Comparison of ENCODE assay signal across 42 cellular contexts in the genomic region with DNA sequence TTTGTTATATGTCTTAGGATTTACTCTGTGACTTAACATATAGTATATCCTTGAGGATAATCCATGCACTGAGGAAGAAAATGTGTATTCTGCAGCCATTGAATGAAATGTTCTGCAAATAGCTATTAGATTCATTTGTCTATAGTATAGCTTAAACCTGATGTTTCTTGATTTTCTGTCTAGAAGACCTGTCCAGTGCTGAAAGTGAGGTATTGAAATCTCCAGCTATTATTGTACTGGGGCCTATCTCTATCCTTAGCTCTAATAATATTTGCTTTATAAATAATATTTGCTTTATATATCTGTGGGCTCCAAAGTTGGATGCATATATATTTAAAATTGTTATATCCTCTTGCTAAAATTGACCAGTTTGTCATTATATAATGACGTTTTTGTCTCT. TPM values are rescaled to one million over a fixed set of nuclear protein-coding genes. Genes with fewer than 3 reads are reported as not detected.
"Had no signal": no experiment of that assay in that cellular context is flagged by ENCODE, and none has a peak within 500 bp of the region (broad histone marks: within the 10 kb centered on the region; RNA-seq: fewer than 3 reads in every experiment).

No MANE protein-coding gene starts in this region.

- H3K4me3 Mint-ChIP-seq: activated naive CD4-positive, alpha-beta T cell treated with anti-CD3 and anti-CD28 coated beads for 36 hours; activated naive CD4-positive, alpha-beta T cell treated with anti-CD3 and anti-CD28 coated beads, Interleukin-2, amount 10 ng/mL, durations not matched to agents 7 days and 5 days; activated naive CD4-positive, alpha-beta T cell treated with anti-CD3 and anti-CD28 coated beads, Interleukin-2, amount 50 U/mL, for 24 hours; activated naive CD8-positive, alpha-beta T cell; activated naive CD8-positive, alpha-beta T cell treated with anti-CD3 and anti-CD28 coated beads for 36 hours; activated naive CD8-positive, alpha-beta T cell treated with anti-CD3 and anti-CD28 coated beads, Interleukin-2, amount 10 ng/mL, durations not matched to agents 7 days and 5 days; activated naive CD8-positive, alpha-beta T cell treated with anti-CD3 and anti-CD28 coated beads, Interleukin-2, amount 50 U/mL, for 24 hours; activated T-cell treated with anti-CD3 and anti-CD28 coated beads, Interleukin-2, amount 50 U/mL, for 24 hours; activated T-cell treated with anti-CD3 and anti-CD28 coated beads, Interleukin-2, amount 50 U/mL, for 4 hours; activated T-cell treated with anti-CD3 and anti-CD28 coated beads, Interleukin-2, amount 50 U/mL, for 72 hours; activated T-helper 1 cell treated with anti-CD3 and anti-CD28 coated beads, Interleukin-12 subunit alpha, Interleukin-12 subunit beta, Interleukin-2, Interleukin-4 antibody, amounts not matched to agents 30 ng/mL and 10 ng/mL and 1 ng/mL, durations not matched to agents 14 hours and 24 hours and 36 hours; activated T-helper 17 cell treated with anti-CD3 and anti-CD28 coated beads, Interleukin-2, amount 50 U/mL, for 72 hours; brain; central memory CD8-positive, alpha-beta T cell had no signal

- ATAC-seq: activated naive CD4-positive, alpha-beta T cell treated with anti-CD3 and anti-CD28 coated beads, Interleukin-2, amount 50 U/mL, for 72 hours; activated naive CD8-positive, alpha-beta T cell treated with anti-CD3 and anti-CD28 coated beads, Interleukin-2, amount 50 U/mL, for 24 hours; activated T-cell treated with anti-CD3 and anti-CD28 coated beads, Interleukin-2, amount 50 U/mL, for 4 hours; activated T-cell treated with anti-CD3 and anti-CD28 coated beads, Interleukin-2, amount 50 U/mL, for 72 hours; activated T-helper 17 cell treated with anti-CD3 and anti-CD28 coated beads, Interleukin-2, amount 50 U/mL, for 72 hours; body of pancreas had no signal

- H3K9me3 Mint-ChIP-seq: activated naive CD4-positive, alpha-beta T cell treated with anti-CD3 and anti-CD28 coated beads for 36 hours; activated naive CD4-positive, alpha-beta T cell treated with anti-CD3 and anti-CD28 coated beads, Interleukin-2, amount 50 U/mL, for 24 hours; activated naive CD8-positive, alpha-beta T cell treated with anti-CD3 and anti-CD28 coated beads for 36 hours; activated naive CD8-positive, alpha-beta T cell treated with anti-CD3 and anti-CD28 coated beads, Interleukin-2, amount 10 ng/mL, durations not matched to agents 7 days and 5 days; activated T-cell treated with anti-CD3 and anti-CD28 coated beads, Interleukin-2, amount 50 U/mL, for 24 hours; activated T-cell treated with anti-CD3 and anti-CD28 coated beads, Interleukin-2, amount 50 U/mL, for 4 hours; activated T-helper 1 cell treated with anti-CD3 and anti-CD28 coated beads, Interleukin-12 subunit alpha, Interleukin-12 subunit beta, Interleukin-2, Interleukin-4 antibody, amounts not matched to agents 30 ng/mL and 10 ng/mL and 1 ng/mL, durations not matched to agents 14 hours and 24 hours and 36 hours; activated T-helper 17 cell treated with anti-CD3 and anti-CD28 coated beads, Interleukin-2, amount 50 U/mL, for 72 hours; brain had no signal

- FAIRE-seq: bronchial epithelial cell had no signal

- H3K27me3 Mint-ChIP-seq: activated naive CD4-positive, alpha-beta T cell treated with anti-CD3 and anti-CD28 coated beads, Interleukin-2, amount 10 ng/mL, durations not matched to agents 7 days and 5 days; activated naive CD4-positive, alpha-beta T cell treated with anti-CD3 and anti-CD28 coated beads, Interleukin-2, amount 50 U/mL, for 24 hours; activated naive CD8-positive, alpha-beta T cell; activated naive CD8-positive, alpha-beta T cell treated with anti-CD3 and anti-CD28 coated beads for 36 hours; activated naive CD8-positive, alpha-beta T cell treated with anti-CD3 and anti-CD28 coated beads, Interleukin-2, amount 10 ng/mL, durations not matched to agents 7 days and 5 days; activated naive CD8-positive, alpha-beta T cell treated with anti-CD3 and anti-CD28 coated beads, Interleukin-2, amount 50 U/mL, for 24 hours; activated T-helper 17 cell treated with anti-CD3 and anti-CD28 coated beads, Interleukin-2, amount 50 U/mL, for 72 hours; brain; central memory CD8-positive, alpha-beta T cell had no signal

- H3K36me3 ChIP-seq: adrenal gland, ascending aorta, brain microvascular endothelial cell, breast epithelium, cardiac muscle cell had no signal

- H3K36me3 Mint-ChIP-seq: activated naive CD4-positive, alpha-beta T cell treated with anti-CD3 and anti-CD28 coated beads, Interleukin-2, amount 10 ng/mL, durations not matched to agents 7 days and 5 days; activated naive CD4-positive, alpha-beta T cell treated with anti-CD3 and anti-CD28 coated beads, Interleukin-2, amount 50 U/mL, for 24 hours; activated naive CD4-positive, alpha-beta T cell treated with anti-CD3 and anti-CD28 coated beads, Interleukin-2, amount 50 U/mL, for 72 hours; activated naive CD8-positive, alpha-beta T cell; activated naive CD8-positive, alpha-beta T cell treated with anti-CD3 and anti-CD28 coated beads for 36 hours; activated naive CD8-positive, alpha-beta T cell treated with anti-CD3 and anti-CD28 coated beads, Interleukin-2, amount 10 ng/mL, durations not matched to agents 7 days and 5 days; brain had no signal

- H3K27ac Mint-ChIP-seq: activated naive CD4-positive, alpha-beta T cell treated with anti-CD3 and anti-CD28 coated beads for 36 hours; activated naive CD4-positive, alpha-beta T cell treated with anti-CD3 and anti-CD28 coated beads, Interleukin-2, amount 10 ng/mL, durations not matched to agents 7 days and 5 days; activated naive CD4-positive, alpha-beta T cell treated with anti-CD3 and anti-CD28 coated beads, Interleukin-2, amount 50 U/mL, for 24 hours; activated naive CD4-positive, alpha-beta T cell treated with anti-CD3 and anti-CD28 coated beads, Interleukin-2, amount 50 U/mL, for 72 hours; activated naive CD8-positive, alpha-beta T cell; activated naive CD8-positive, alpha-beta T cell treated with anti-CD3 and anti-CD28 coated beads for 36 hours; activated naive CD8-positive, alpha-beta T cell treated with anti-CD3 and anti-CD28 coated beads, Interleukin-2, amount 10 ng/mL, durations not matched to agents 7 days and 5 days; activated naive CD8-positive, alpha-beta T cell treated with anti-CD3 and anti-CD28 coated beads, Interleukin-2, amount 50 U/mL, for 24 hours; activated T-cell treated with anti-CD3 and anti-CD28 coated beads, Interleukin-2, amount 50 U/mL, for 24 hours; activated T-cell treated with anti-CD3 and anti-CD28 coated beads, Interleukin-2, amount 50 U/mL, for 72 hours; activated T-helper 1 cell treated with anti-CD3 and anti-CD28 coated beads, Interleukin-12 subunit alpha, Interleukin-12 subunit beta, Interleukin-2, Interleukin-4 antibody, amounts not matched to agents 30 ng/mL and 10 ng/mL and 1 ng/mL, durations not matched to agents 14 hours and 24 hours and 36 hours; activated T-helper 17 cell treated with anti-CD3 and anti-CD28 coated beads, Interleukin-2, amount 50 U/mL, for 72 hours; activated T-helper 2 cell treated with anti-CD3 and anti-CD28 coated beads, Interferon-gamma antibody, Interleukin-2, Interleukin-4, amounts not matched to agents 10 μg/mL and 5 μg/mL and 100 μg/mL, durations not matched to agents 14 hours and 24 hours and 36 hours; brain had no signal

- DNase-seq: activated effector memory CD4-positive, alpha-beta T cell treated with anti-CD3 and anti-CD28 coated beads, Interleukin-2, amount 50 U/mL, for 16 hours; activated effector memory CD4-positive, alpha-beta T cell treated with Interleukin-2 at 50 U/mL for 16 hours; activated gamma-delta T cell; activated gamma-delta T cell treated with Interleukin-2 at 50 U/mL for 16 hours; activated naive CD4-positive, alpha-beta T cell; activated naive CD4-positive, alpha-beta T cell treated with anti-CD3 and anti-CD28 coated beads for 36 hours; activated naive CD4-positive, alpha-beta T cell treated with anti-CD3 and anti-CD28 coated beads, Interleukin-2, amount 10 ng/mL, durations not matched to agents 7 days and 5 days; activated naive CD4-positive, alpha-beta T cell treated with anti-CD3 and anti-CD28 coated beads, Interleukin-2, amount 50 U/mL, for 16 hours; activated naive CD4-positive, alpha-beta T cell treated with Interleukin-2 at 50 U/mL for 16 hours; activated naive CD8-positive, alpha-beta T cell treated with anti-CD3 and anti-CD28 coated beads for 36 hours; activated naive CD8-positive, alpha-beta T cell treated with anti-CD3 and anti-CD28 coated beads, Interleukin-2, amount 10 ng/mL, durations not matched to agents 7 days and 5 days; activated naive CD8-positive, alpha-beta T cell treated with anti-CD3 and anti-CD28 coated beads, Interleukin-2, amount 50 U/mL, for 24 hours; activated T-cell treated with anti-CD3 and anti-CD28 coated beads, Interleukin-2, amount 50 U/mL, for 1 hour; activated T-cell treated with anti-CD3 and anti-CD28 coated beads, Interleukin-2, amount 50 U/mL, for 24 hours; activated T-cell treated with anti-CD3 and anti-CD28 coated beads, Interleukin-2, amount 50 U/mL, for 4 hours; activated T-cell treated with anti-CD3 and anti-CD28 coated beads, Interleukin-2, amount 50 U/mL, for 48 hours; activated T-cell treated with anti-CD3 and anti-CD28 coated beads, Interleukin-2, amount 50 U/mL, for 72 hours; adrenal gland; amniotic stem cell; amygdala; anterior cingulate cortex; aorta; body of pancreas; brain microvascular endothelial cell; caudate nucleus; central memory CD4-positive, alpha-beta T cell; cerebellar nuclear complex had no signal

- H3K27me3 ChIP-seq: adrenal gland, ascending aorta, body of pancreas, brain microvascular endothelial cell, cardiac muscle cell had no signal

- H3K4me1 ChIP-seq: adrenal gland, ascending aorta, breast epithelium had no signal

- H3K4me1 Mint-ChIP-seq: activated naive CD4-positive, alpha-beta T cell treated with anti-CD3 and anti-CD28 coated beads, Interleukin-2, amount 10 ng/mL, durations not matched to agents 7 days and 5 days; activated naive CD4-positive, alpha-beta T cell treated with anti-CD3 and anti-CD28 coated beads, Interleukin-2, amount 50 U/mL, for 24 hours; activated naive CD8-positive, alpha-beta T cell treated with anti-CD3 and anti-CD28 coated beads for 36 hours; activated naive CD8-positive, alpha-beta T cell treated with anti-CD3 and anti-CD28 coated beads, Interleukin-2, amount 10 ng/mL, durations not matched to agents 7 days and 5 days; activated naive CD8-positive, alpha-beta T cell treated with anti-CD3 and anti-CD28 coated beads, Interleukin-2, amount 50 U/mL, for 24 hours; activated T-helper 17 cell treated with anti-CD3 and anti-CD28 coated beads, Interleukin-2, amount 50 U/mL, for 72 hours; brain; central memory CD8-positive, alpha-beta T cell had no signal

- H3K27ac ChIP-seq: adrenal gland, ascending aorta, body of pancreas, brain microvascular endothelial cell, breast epithelium, cardiac muscle cell had no signal

- H3K9me3 ChIP-seq: adrenal gland, ascending aorta, body of pancreas, breast epithelium had no signal

- H3K4me3 ChIP-seq: adrenal gland, ascending aorta, body of pancreas, breast epithelium, cardiac muscle cell had no signal

RNA-seq across cellular contexts. Expression of gene MAGEC3, which starts 26.7 kb away (rescaled TPM):
- total RNA-seq: activated naive CD4-positive, alpha-beta T cell treated with anti-CD3 and anti-CD28 coated beads for 36 hours; activated naive CD4-positive, alpha-beta T cell treated with anti-CD3 and anti-CD28 coated beads, Interleukin-2, amount 50 U/mL, for 72 hours; activated naive CD8-positive, alpha-beta T cell treated with anti-CD3 and anti-CD28 coated beads for 36 hours; activated naive CD8-positive, alpha-beta T cell treated with anti-CD3 and anti-CD28 coated beads, Interleukin-2, amount 10 ng/mL, durations not matched to agents 7 days and 5 days; activated T-cell treated with anti-CD3 and anti-CD28 coated beads, Interleukin-2, amount 50 U/mL, for 4 hours; activated T-cell treated with anti-CD3 and anti-CD28 coated beads, Interleukin-2, amount 50 U/mL, for 72 hours; activated T-helper 1 cell treated with anti-CD3 and anti-CD28 coated beads, Interleukin-12 subunit alpha, Interleukin-12 subunit beta, Interleukin-2, Interleukin-4 antibody, amounts not matched to agents 30 ng/mL and 10 ng/mL and 1 ng/mL, durations not matched to agents 14 hours and 24 hours and 36 hours; activated T-helper 17 cell treated with anti-CD3 and anti-CD28 coated beads, Interleukin-2, amount 50 U/mL, for 72 hours; activated T-helper 2 cell treated with anti-CD3 and anti-CD28 coated beads, Interferon-gamma antibody, Interleukin-2, Interleukin-4, amounts not matched to agents 10 μg/mL and 5 μg/mL and 100 μg/mL, durations not matched to agents 14 hours and 24 hours and 36 hours; adrenal gland; ascending aorta; body of pancreas; bronchial epithelial cell; cardiac muscle cell; cardiac septum; chondrocyte had no signal
- polyA plus RNA-seq: adipose tissue, cardiac muscle cell had no signal
